ENCODE assay signal across 13 cellular contexts in genomic region chr1:85244271-85245053, GRCh38. TPM values are rescaled to one million over a fixed set of nuclear protein-coding genes. Genes with fewer than 3 reads are reported as not detected.
DNase-seq lines count a peak whose midpoint lies in the region; TF ChIP-seq lines count a peak whose summit lies in the region.
"Had no signal": no experiment of that assay in that cellular context is flagged by ENCODE, and none has a peak within 500 bp of the region (broad histone marks: within the 10 kb centered on the region; RNA-seq: fewer than 3 reads in every experiment).

No MANE protein-coding gene starts in this region.

- no peak overlapping the region for H3K4me2 ChIP-seq in neural progenitor cell

- peak overlapping the region; percentile 32 for H3K27ac ChIP-seq in neural progenitor cell
- no peak overlapping the region for H3K27ac ChIP-seq in Peyer's patch
- H3K27ac ChIP-seq: left lung had no signal

- peaks cover 35% of the 10 kb centered on the region for H3F3A ChIP-seq in neural progenitor cell (ENCODE audit: low read depth)

- no peak overlapping the region for H3K9ac ChIP-seq in neural progenitor cell

- H3K36me3 ChIP-seq in neural progenitor cell (no peaks in the 10 kb centered on the region), Peyer's patch (no peaks in the 10 kb centered on the region)
- H3K36me3 ChIP-seq: left lung had no signal

- TF ChIP-seq CTCF in choroid plexus epithelial cell (conservative IDR thresholded peaks at IDR 0.05; ENCODE audit: low read depth, low read length) (peak; percentile 8), neural progenitor cell (IDR thresholded peaks at IDR 0.05) (no peak), GM10248 (IDR thresholded peaks at IDR 0.05; ENCODE audit: control extremely low read depth, extremely low read depth, low read depth, missing control alignments) (no peak), Peyer's patch (IDR thresholded peaks at IDR 0.05) (no peak)

- H3K4me1 Mint-ChIP-seq in neural progenitor cell: peaks cover 7% of the 10 kb centered on the region

- H4K20me1 ChIP-seq in neural progenitor cell (ENCODE audit: low read depth): no peaks in the 10 kb centered on the region

- peaks cover 2% of the 10 kb centered on the region for H3K36me3 Mint-ChIP-seq in neural progenitor cell

- CTCF ChIA-PET in GM10248 (lab: Yijun Ruan, JAX): interaction anchor here (0.7 to 2.2 kb wide), 10 partner anchors 9 to 747 kb away, joined by 3 to 20 read pairs (median 4); partner anchors contain the start of gene C1orf52

- no peak overlapping the region for H3K4me3 ChIP-seq in choroid plexus epithelial cell (ENCODE audit: low read depth, low read length)
- no peak overlapping the region for H3K4me3 ChIP-seq in neural progenitor cell
- H3K4me3 ChIP-seq in Peyer's patch: no peak overlapping the region
- H3K4me3 ChIP-seq: left lung had no signal

- no peaks in the 10 kb centered on the region for H3K27me3 ChIP-seq in neural progenitor cell
- H3K27me3 ChIP-seq in Peyer's patch: no peaks in the 10 kb centered on the region
- H3K27me3 ChIP-seq: left lung had no signal

- DNase-seq in EH (ENCODE audit: low read depth): peak; percentile 83
- peak; percentile 46 for DNase-seq in LHCN-M2 (ENCODE audit: low read depth)
- peak; percentile 51 for DNase-seq in choroid plexus epithelial cell (ENCODE audit: low read depth)
- no peak for DNase-seq in neural progenitor cell (ENCODE audit: low spot score)
- no peak for DNase-seq in NCI-H446 (lab: John Stamatoyannopoulos, UW)
- DNase-seq in amniotic stem cell (lab: John Stamatoyannopoulos, UW): no peak
- no peak for DNase-seq in GM10248 (ENCODE audit: extremely low spot score)
- DNase-seq in Peyer's patch: no peak
- DNase-seq: activated CD4-positive, alpha-beta T cell treated with anti-CD3 and anti-CD28 coated beads, Interleukin-2, amount 50 U/mL, for 4 hours; Caco-2; left lung; NCI-H187 had no signal

- H3K9me3 Mint-ChIP-seq in neural progenitor cell: peaks cover 4% of the 10 kb centered on the region

- H3K4me3 Mint-ChIP-seq in neural progenitor cell: no peak overlapping the region
- H3K4me3 Mint-ChIP-seq: activated naive CD8-positive, alpha-beta T cell had no signal

- no peaks in the 10 kb centered on the region for H3K79me2 ChIP-seq in neural progenitor cell (ENCODE audit: low read depth)

- no peaks in the 10 kb centered on the region for H3K27me3 Mint-ChIP-seq in neural progenitor cell (ENCODE audit: insufficient read depth, low read depth)
- H3K27me3 Mint-ChIP-seq: activated naive CD8-positive, alpha-beta T cell had no signal

- no peak for TF ChIP-seq POLR2A in Peyer's patch (IDR thresholded peaks at IDR 0.05)

- H3K4me1 ChIP-seq in neural progenitor cell: peaks cover 36% of the 10 kb centered on the region
- H3K4me1 ChIP-seq in Peyer's patch: no peaks in the 10 kb centered on the region

- no peaks in the 10 kb centered on the region for H3K9me3 ChIP-seq in neural progenitor cell (ENCODE audit: low read depth)
- no peaks in the 10 kb centered on the region for H3K9me3 ChIP-seq in Peyer's patch
- H3K9me3 ChIP-seq: Caco-2, left lung had no signal

- POLR2A ChIA-PET in GM10248 (lab: Yijun Ruan, JAX): no interaction called here

- no peak overlapping the region for H3K27ac Mint-ChIP-seq in neural progenitor cell
- H3K27ac Mint-ChIP-seq: activated naive CD8-positive, alpha-beta T cell had no signal

- peak overlapping the region; percentile 64 for H2AFZ ChIP-seq in neural progenitor cell (replicated peaks)

RNA-seq across cellular contexts. Expression of gene C1orf52, which starts 15.0 kb away (rescaled TPM):
- total RNA-seq in LHCN-M2 (2014; rRNA removed) (6.5 and 11.0 TPM in 2 replicates), neural progenitor cell (ENCODE audit: low replicate concordance) (33.2 and 55.8 TPM in 2 replicates), Peyer's patch (10 to 100 TPM; 15.1 to 57.8 (median 18.4) TPM)
- 11.3 TPM for polyA plus RNA-seq in LHCN-M2 (2012)

RNA-seq across cellular contexts. Expression of gene BCL10, which starts 32.0 kb away (rescaled TPM):
- total RNA-seq in LHCN-M2 (2014; rRNA removed): 29.0 and 31.7 TPM in 2 replicates
- 10.1 TPM for polyA plus RNA-seq in LHCN-M2 (2012)
- total RNA-seq in neural progenitor cell (ENCODE audit: low replicate concordance): 17.4 and 28.2 TPM in 2 replicates
- 10 to 100 TPM; 25.6 to 45.7 (median 37.0) TPM for total RNA-seq in Peyer's patch

RNA-seq across cellular contexts. Expression of gene SYDE2, which starts 43.6 kb away (rescaled TPM):
- total RNA-seq in LHCN-M2 (2014; rRNA removed): 0.90 and 1.0 TPM in 2 replicates
- 0.51 TPM for polyA plus RNA-seq in LHCN-M2 (2012)
- 10.9 and 12.0 TPM in 2 replicates for total RNA-seq in neural progenitor cell (ENCODE audit: low replicate concordance)
- total RNA-seq in Peyer's patch: 10 to 100 TPM in 3 of 4 donors, 1 to 10 TPM in 1; 3.3 to 20.8 (median 14.2) TPM

Comparison
In these comparisons a context has a peak if more than half of its experiments do, and no peak if none do; other contexts are left out.
1. DNase-seq: peak in EH (single experiment), LHCN-M2 (single experiment) and choroid plexus epithelial cell (single experiment); none in neural progenitor cell (single experiment), NCI-H446 (0 of 2), amniotic stem cell (single experiment), GM10248 (single experiment) and Peyer's patch (0 of 3).